In genomic region chr2:151381266-151381665, GRCh38 we compare ENCODE assay signal across 1 cellular context.
TF ChIP-seq lines count a peak whose summit lies in the region.

No MANE protein-coding gene starts in this region.

TF ChIP-seq in K562, 482 proteins besides CTCF, POLR2A, EP300 and RAD21 (continued from another document):
- TF ChIP-seq MBD1 (CRISPR knock-in tag; IDR thresholded peaks at IDR 0.05), result no peak
- TF ChIP-seq, protein P1, sequence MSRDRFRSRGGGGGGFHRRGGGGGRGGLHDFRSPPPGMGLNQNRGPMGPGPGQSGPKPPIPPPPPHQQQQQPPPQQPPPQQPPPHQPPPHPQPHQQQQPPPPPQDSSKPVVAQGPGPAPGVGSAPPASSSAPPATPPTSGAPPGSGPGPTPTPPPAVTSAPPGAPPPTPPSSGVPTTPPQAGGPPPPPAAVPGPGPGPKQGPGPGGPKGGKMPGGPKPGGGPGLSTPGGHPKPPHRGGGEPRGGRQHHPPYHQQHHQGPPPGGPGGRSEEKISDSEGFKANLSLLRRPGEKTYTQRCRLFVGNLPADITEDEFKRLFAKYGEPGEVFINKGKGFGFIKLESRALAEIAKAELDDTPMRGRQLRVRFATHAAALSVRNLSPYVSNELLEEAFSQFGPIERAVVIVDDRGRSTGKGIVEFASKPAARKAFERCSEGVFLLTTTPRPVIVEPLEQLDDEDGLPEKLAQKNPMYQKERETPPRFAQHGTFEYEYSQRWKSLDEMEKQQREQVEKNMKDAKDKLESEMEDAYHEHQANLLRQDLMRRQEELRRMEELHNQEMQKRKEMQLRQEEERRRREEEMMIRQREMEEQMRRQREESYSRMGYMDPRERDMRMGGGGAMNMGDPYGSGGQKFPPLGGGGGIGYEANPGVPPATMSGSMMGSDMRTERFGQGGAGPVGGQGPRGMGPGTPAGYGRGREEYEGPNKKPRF (IDR thresholded peaks at IDR 0.05; ENCODE audit: low read depth, low read length), result no peak
- TF ChIP-seq, protein P2, sequence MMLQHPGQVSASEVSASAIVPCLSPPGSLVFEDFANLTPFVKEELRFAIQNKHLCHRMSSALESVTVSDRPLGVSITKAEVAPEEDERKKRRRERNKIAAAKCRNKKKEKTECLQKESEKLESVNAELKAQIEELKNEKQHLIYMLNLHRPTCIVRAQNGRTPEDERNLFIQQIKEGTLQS (IDR thresholded peaks at IDR 0.05), result peak; percentile 43; the same call in 1 of the 2 replicates
- TF ChIP-seq, protein P2 (CRISPR knock-in tag; conservative IDR thresholded peaks at IDR 0.05), result no peak
- TF ChIP-seq ZNF507 (tag; conservative IDR thresholded peaks at IDR 0.05), result no peak
- no peak for TF ChIP-seq MEF2A (IDR thresholded peaks at IDR 0.05; ENCODE audit: control insufficient read depth, low read depth, low read length)
- TF ChIP-seq DIDO1 (tag; IDR thresholded peaks at IDR 0.05; ENCODE audit: low read depth), result no peak
- TF ChIP-seq FOSL1 (tag; conservative IDR thresholded peaks at IDR 0.05), result no peak
- TF ChIP-seq IRF9 (tag; IDR thresholded peaks at IDR 0.05), result no peak
- TF ChIP-seq CEBPG (CRISPR knock-in tag; IDR thresholded peaks at IDR 0.05), result no peak
- 0 out of 4 replicates have a peak, but pooled peaks of 1 of the 2 experiments have one; percentile 9 for TF ChIP-seq CEBPG (tag; conservative IDR thresholded peaks at IDR 0.05 in 1 of 2, IDR thresholded peaks at IDR 0.05 in 1 of 2)
- TF ChIP-seq CBFA2T2 (conservative IDR thresholded peaks at IDR 0.05), result no peak
- no peak for TF ChIP-seq MITF (IDR thresholded peaks at IDR 0.05)
- TF ChIP-seq MLX (CRISPR knock-in tag; conservative IDR thresholded peaks at IDR 0.05), result no peak
